Comparison of ENCODE assay signal across 8 cellular contexts in genomic region chr12:106342397-106343212, GRCh38. TPM values are rescaled to one million over a fixed set of nuclear protein-coding genes. Genes with fewer than 3 reads are reported as not detected.
DNase-seq lines count a peak whose midpoint lies in the region; ATAC-seq, FAIRE-seq and TF ChIP-seq lines count a peak whose summit lies in the region.

No MANE protein-coding gene starts in this region.

- no peaks in the 10 kb centered on the region for H3K79me2 ChIP-seq in GM23248 (ENCODE audit: insufficient read depth)

- no peaks in the 10 kb centered on the region; the same call in 1 of the 2 replicates for H3K36me3 ChIP-seq in GM23248 (ENCODE audit: low read depth)
- H3K36me3 ChIP-seq in small intestine (ENCODE audit: control insufficient read depth in 2 of 2, insufficient read depth in 2 of 2, low read length in 2 of 2), result no peaks in the 10 kb centered on the region

- no peak for TF ChIP-seq CTCF in astrocyte of the cerebellum (IDR thresholded peaks at IDR 0.05; ENCODE audit: low read depth, low read length, missing control alignments)

- no peak for ATAC-seq in HG03159 (IDR thresholded peaks at IDR 0.05; ENCODE audit: unreplicated experiment)

- WGBS in GM23248 (ENCODE audit: low coverage in 1 of 2, low lambda C conversion rate in 2 of 2, missing lambda C conversion rate in 2 of 2), 2 experiments, result 5 to 8% methylated on average over 9 of the region's 9 CpGs
- 17 to 33% (median 28%) methylated on average over 9 of the region's 9 CpGs for WGBS in small intestine, 3 donors

- no peaks in the 10 kb centered on the region for H3K9me2 ChIP-seq in GM23248 (ENCODE audit: insufficient read depth)

- H3K27ac ChIP-seq in GM23248 (peak overlapping the region; percentile 95), small intestine (ENCODE audit: low read depth in 1 of 2, low read length in 1 of 2) (peak overlapping the region in 1 of 2 donors; percentile 39)

- peak overlapping the region; percentile 70 for H2AFZ ChIP-seq in GM23248

- H3K4me1 ChIP-seq in GM23248 (ENCODE audit: insufficient read depth), result peaks cover 34% of the 10 kb centered on the region
- H3K4me1 ChIP-seq in small intestine (ENCODE audit: control insufficient read depth in 2 of 2, insufficient read depth in 1 of 2, low read depth in 1 of 2, low read length in 1 of 2), result peaks cover 0 to 3% of the 10 kb centered on the region in 2 donors

- H3K9me3 ChIP-seq in GM23248 (ENCODE audit: low read depth) (no peaks in the 10 kb centered on the region), small intestine (ENCODE audit: control insufficient read depth, low read depth) (no peaks in the 10 kb centered on the region)

- DNase-seq in GM23248, result peak; percentile 96
- DNase-seq in astrocyte of the cerebellum (ENCODE audit: low read depth), result peak; percentile 19
- peak; percentile 71 for DNase-seq in small intestine
- no peak for DNase-seq in SKM-1 (lab: John Stamatoyannopoulos, UW; ENCODE audit: unreplicated experiment)
- DNase-seq in epidermal melanocyte (ENCODE audit: insufficient read length, low spot score), result no peak
- DNase-seq in NCI-H1694 (lab: John Stamatoyannopoulos, UW), result no peak

- H4K20me1 ChIP-seq in GM23248 (ENCODE audit: insufficient read depth), result no peaks in the 10 kb centered on the region

- FAIRE-seq in islet of Langerhans (lab: Jason Lieb, UNC) (peak; percentile 49), small intestine (lab: Jason Lieb, UNC) (no peak)

- in situ Hi-C loops in GM23248 (cut with MboI) (no loop called here), astrocyte of the cerebellum (cut with HindIII; ENCODE audit: low sequenced_read_pairs) (no loop called here)

- H3K4me3 ChIP-seq in GM23248 (peak overlapping the region; percentile 61), astrocyte of the cerebellum (ENCODE audit: low read depth, low read length) (no peak overlapping the region), small intestine (ENCODE audit: low read depth in 1 of 2, low read length in 2 of 2) (no peak overlapping the region)

- peak overlapping the region; percentile 79 for H3K9ac ChIP-seq in GM23248

- H3F3A ChIP-seq in GM23248 (ENCODE audit: insufficient read depth), result peaks cover 35% of the 10 kb centered on the region

- H3K4me2 ChIP-seq in GM23248 (ENCODE audit: unreplicated experiment), result peak overlapping the region; percentile 85

- H3K27me3 ChIP-seq in GM23248 (replicated peaks; ENCODE audit: insufficient read depth) (no peaks in the 10 kb centered on the region), small intestine (ENCODE audit: control insufficient read depth in 2 of 2, insufficient read depth in 2 of 2, low read length in 2 of 2) (no peaks in the 10 kb centered on the region)

RNA-seq across cellular contexts. Expression of gene POLR3B, which starts 14.9 kb away (rescaled TPM):
- 12.9 and 13.7 TPM in 2 replicates for total RNA-seq in GM23248 (2014; rRNA removed; shearing (Covaris generic))
- polyA plus RNA-seq in GM23248 (2016; fragmentation: Nextera tagmentation; extraction: Ambion mirVana), result 7.6 and 8.3 TPM in 2 replicates
- 1 to 10 TPM; 1.8 to 5.3 (median 2.7) TPM for polyA plus RNA-seq in small intestine

RNA-seq across cellular contexts. Expression of gene TCP11L2, which starts 40.1 kb away (rescaled TPM):
- total RNA-seq in GM23248 (2014; rRNA removed; shearing (Covaris generic)), result 26.2 and 32.2 TPM in 2 replicates
- polyA plus RNA-seq in GM23248 (2016; fragmentation: Nextera tagmentation; extraction: Ambion mirVana) (17.7 and 18.9 TPM in 2 replicates), small intestine (1 to 10 TPM; 2.7 to 6.2 (median 5.3) TPM)

Comparison
In these comparisons a context has a peak if more than half of its experiments do, and no peak if none do; other contexts are left out.
1. DNase-seq: peak in GM23248 (single experiment), astrocyte of the cerebellum (single experiment) and small intestine (single experiment); none in SKM-1 (single experiment), epidermal melanocyte (single experiment) and NCI-H1694 (single experiment).